10 cellular contexts compared by ENCODE assay signal in genomic region chr10:76882245-76882644, GRCh38.
DNase-seq lines count a peak whose midpoint lies in the region; ATAC-seq and TF ChIP-seq lines count a peak whose summit lies in the region.
"Had no signal": no experiment of that assay in that cellular context is flagged by ENCODE, and none has a peak within 500 bp of the region (broad histone marks: within the 10 kb centered on the region; RNA-seq: fewer than 3 reads in every experiment).

No MANE protein-coding gene starts in this region.

- CTCF ChIA-PET in HEK293T (lab: Yijun Ruan, JAX): no interaction called here

- DNase-seq in medulla oblongata (ENCODE audit: extremely low spot score): peak; percentile 30
- no peak for DNase-seq in RPMI8226
- no peak for DNase-seq in HEK293T (ENCODE audit: extremely low spot score)
- DNase-seq in mesenteric fat pad (ENCODE audit: low spot score): no peak
- DNase-seq in COLO668 (lab: John Stamatoyannopoulos, UW; ENCODE audit: unreplicated experiment): no peak
- DNase-seq: NCI-H510A had no signal

- POLR2A ChIA-PET in HEK293T (lab: Yijun Ruan, JAX): no interaction called here

- ATAC-seq in GM18519 (IDR thresholded peaks at IDR 0.05; ENCODE audit: low FRiP score, unreplicated experiment): peak; percentile 37
- peak; percentile 53 for ATAC-seq in GM21526 (IDR thresholded peaks at IDR 0.05; ENCODE audit: low FRiP score, unreplicated experiment)
- ATAC-seq in HG03520 (IDR thresholded peaks at IDR 0.05; ENCODE audit: unreplicated experiment): peak; percentile 46
- ATAC-seq: activated CD4-positive, CD25-positive, alpha-beta regulatory T cell treated with anti-CD3 and anti-CD28 coated beads, Interleukin-2, amount 50 U/mL, for 24 hours had no signal

TF ChIP-seq in HEK293T, 16 proteins besides CTCF, POLR2A, EP300 and RAD21:
- TF ChIP-seq FOXK2 (IDR thresholded peaks at IDR 0.05) (no peak), FOXM1 (IDR thresholded peaks at IDR 0.05; ENCODE audit: borderline replicate concordance) (no peak), BHLHE40 (IDR thresholded peaks at IDR 0.05; ENCODE audit: borderline replicate concordance) (no peak), LEF1 (IDR thresholded peaks at IDR 0.05; ENCODE audit: borderline replicate concordance) (no peak), L3MBTL2 (conservative IDR thresholded peaks at IDR 0.05) (no peak), TARDBP (IDR thresholded peaks at IDR 0.05) (no peak), SP1 (IDR thresholded peaks at IDR 0.05) (no peak), HDGF (IDR thresholded peaks at IDR 0.05; ENCODE audit: borderline replicate concordance) (no peak), CTBP1 (IDR thresholded peaks at IDR 0.05; ENCODE audit: borderline replicate concordance) (no peak), SUZ12 (IDR thresholded peaks at IDR 0.05) (no peak), NFRKB (IDR thresholded peaks at IDR 0.05) (no peak), FOXA1 (IDR thresholded peaks at IDR 0.05) (no peak), ELF4 (IDR thresholded peaks at IDR 0.05) (no peak), ARNT (IDR thresholded peaks at IDR 0.05) (no peak), PKNOX1 (IDR thresholded peaks at IDR 0.05) (no peak)
